23 cellular contexts compared by ENCODE assay signal in the genomic region with DNA sequence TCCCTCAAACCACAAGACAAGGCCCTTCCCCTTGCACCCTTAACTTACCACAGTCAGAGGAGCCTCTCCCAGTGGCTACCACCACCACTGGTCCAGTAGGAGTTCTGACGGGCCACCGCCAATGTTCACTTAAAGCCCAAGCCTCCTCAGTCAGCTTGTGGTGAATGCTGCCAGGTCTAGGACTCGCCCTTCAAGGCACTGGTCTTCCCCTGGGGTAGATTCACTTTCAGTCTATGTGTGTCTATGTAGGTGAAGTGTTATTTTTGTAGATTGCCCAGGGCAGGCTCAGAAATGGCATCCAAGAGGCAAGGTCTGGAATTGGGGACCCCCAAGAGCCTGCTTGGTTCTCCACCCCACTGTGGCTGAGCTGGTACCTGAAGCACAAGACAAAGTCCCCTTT. TPM values are rescaled to one million over a fixed set of nuclear protein-coding genes. Genes with fewer than 3 reads are reported as not detected.
"Had no signal": no experiment of that assay in that cellular context is flagged by ENCODE, and none has a peak within 500 bp of the region (broad histone marks: within the 10 kb centered on the region; RNA-seq: fewer than 3 reads in every experiment).

No MANE protein-coding gene starts in this region.

- DNase-seq: effector memory CD4-positive, alpha-beta T cell; gastrocnemius medialis; heart right ventricle; hypothalamus; mucosa of descending colon; naive thymus-derived CD8-positive, alpha-beta T cell; psoas muscle; retina; right lobe of liver; stimulated activated CD4-positive, alpha-beta T cell treated with anti-CD3 and anti-CD28 coated beads, Interleukin-4, amount 100 ng/mL, for 1 hour; stimulated activated CD8-positive, alpha-beta memory T cell treated with anti-CD3 and anti-CD28 coated beads, Interleukin-4, amount 100 ng/mL, for 48 hours; stimulated activated naive CD4-positive, alpha-beta T cell; thyroid gland had no signal

- ATAC-seq: esophagus mucosa; gastrocnemius medialis; heart right ventricle; mucosa of descending colon; naive thymus-derived CD8-positive, alpha-beta T cell; psoas muscle had no signal

- H3K27ac ChIP-seq: gastrocnemius medialis, heart right ventricle, psoas muscle, right lobe of liver, suprapubic skin, thyroid gland had no signal

- FAIRE-seq: endometrium, islet of Langerhans, urothelium cell line had no signal

- H3K27me3 Mint-ChIP-seq: type B pancreatic cell had no signal

- H3K36me3 Mint-ChIP-seq: type B pancreatic cell had no signal

- H3K4me1 Mint-ChIP-seq: naive thymus-derived CD8-positive, alpha-beta T cell; neural crest cell had no signal

- H3K4me1 ChIP-seq: gastrocnemius medialis, heart right ventricle, psoas muscle, right lobe of liver, suprapubic skin, thyroid gland had no signal

- H3K4me3 Mint-ChIP-seq: naive thymus-derived CD8-positive, alpha-beta T cell; neural crest cell; type B pancreatic cell had no signal

- H3K9me3 ChIP-seq: gastrocnemius medialis, mucosa of descending colon, psoas muscle, right lobe of liver, thyroid gland had no signal

- H3K9me3 Mint-ChIP-seq: type B pancreatic cell had no signal

- H3K36me3 ChIP-seq: gastrocnemius medialis, heart right ventricle, right lobe of liver, suprapubic skin, thyroid gland had no signal

- H3K4me3 ChIP-seq: gastrocnemius medialis, heart right ventricle, mucosa of descending colon, psoas muscle, right lobe of liver, suprapubic skin, thyroid gland had no signal

- H3K27ac Mint-ChIP-seq: naive thymus-derived CD8-positive, alpha-beta T cell; type B pancreatic cell had no signal

- H3K27me3 ChIP-seq: gastrocnemius medialis, right lobe of liver, suprapubic skin, thyroid gland had no signal

RNA-seq across cellular contexts. Expression of a gene that starts 15.4 kb away (rescaled TPM):
- total RNA-seq: esophagus mucosa; fibroblast of villous mesenchyme; gastrocnemius medialis; heart right ventricle; lower leg skin; naive thymus-derived CD8-positive, alpha-beta T cell; neural crest cell; omental fat pad; suprapubic skin had no signal
- polyA plus RNA-seq: heart right ventricle; naive thymus-derived CD8-positive, alpha-beta T cell; psoas muscle had no signal
